In the genomic region with DNA sequence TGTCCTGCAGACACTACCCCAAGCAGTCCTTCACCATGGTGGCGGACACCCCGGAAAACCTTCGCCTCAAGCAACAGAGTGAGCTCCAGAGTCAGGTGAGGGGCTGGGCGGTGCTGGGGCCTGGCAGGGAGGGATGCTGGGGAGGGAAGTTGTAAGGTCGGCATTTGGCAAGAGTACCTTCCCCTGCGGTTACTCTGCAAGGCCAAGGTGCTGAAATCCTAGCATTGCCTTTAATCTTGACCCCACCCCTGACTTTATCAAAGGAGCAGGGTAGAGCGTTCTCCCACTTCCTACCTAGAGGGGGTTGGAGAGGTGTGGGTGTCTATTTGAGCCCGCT, we compare ENCODE assay signal across 17 cellular contexts. TPM values are rescaled to one million over a fixed set of nuclear protein-coding genes. Genes with fewer than 3 reads are reported as not detected.
DNase-seq lines count a peak whose midpoint lies in the region; ATAC-seq and TF ChIP-seq lines count a peak whose summit lies in the region.
"Had no signal": no experiment of that assay in that cellular context is flagged by ENCODE, and none has a peak within 500 bp of the region (broad histone marks: within the 10 kb centered on the region; RNA-seq: fewer than 3 reads in every experiment).

No MANE protein-coding gene starts in this region.

- peak; percentile 53 for DNase-seq in activated naive CD4-positive, alpha-beta T cell treated with anti-CD3 and anti-CD28 coated beads, Interleukin-2, amount 10 ng/mL, durations not matched to agents 7 days and 5 days
- no peak for DNase-seq in activated naive CD4-positive, alpha-beta T cell treated with anti-CD3 and anti-CD28 coated beads, Interleukin-2, amount 50 U/mL, for 16 hours
- no peak for DNase-seq in activated CD4-positive, alpha-beta memory T cell treated with anti-CD3 and anti-CD28 coated beads for 36 hours
- DNase-seq in lower lobe of right lung (no peak), tibial artery (no peak), SHP77 (lab: John Stamatoyannopoulos, UW) (no peak)
- DNase-seq in activated CD4-positive, CD25-positive, alpha-beta regulatory T cell treated with anti-CD3 and anti-CD28 coated beads, Interleukin-2, amount 50 U/mL, for 72 hours = no peak
- DNase-seq: effector CD8-positive, alpha-beta T cell; hippocampal formation; left colon; NCI-H1694; NCI-H524 treated with DMSO at 0.1 percent for 48 hours; PC-9; SK-N-SH; transverse colon had no signal

- TF ChIP-seq CTCF in lower lobe of right lung (IDR thresholded peaks at IDR 0.05) (no peak), tibial artery (IDR thresholded peaks at IDR 0.05) (no peak)

- no peak overlapping the region for H3K4me3 ChIP-seq in lower lobe of right lung
- no peak overlapping the region for H3K4me3 ChIP-seq in tibial artery
- H3K4me3 ChIP-seq: PC-9, transverse colon had no signal

- H3K4me3 Mint-ChIP-seq in activated naive CD4-positive, alpha-beta T cell treated with anti-CD3 and anti-CD28 coated beads, Interleukin-2, amount 10 ng/mL, durations not matched to agents 7 days and 5 days = peak overlapping the region; percentile 41
- H3K4me3 Mint-ChIP-seq in activated CD4-positive, alpha-beta memory T cell treated with anti-CD3 and anti-CD28 coated beads for 36 hours = no peak overlapping the region

- peaks cover 67% of the 10 kb centered on the region for H3K36me3 Mint-ChIP-seq in activated naive CD4-positive, alpha-beta T cell treated with anti-CD3 and anti-CD28 coated beads, Interleukin-2, amount 10 ng/mL, durations not matched to agents 7 days and 5 days
- peaks cover 19% of the 10 kb centered on the region for H3K36me3 Mint-ChIP-seq in activated CD4-positive, alpha-beta memory T cell treated with anti-CD3 and anti-CD28 coated beads for 36 hours

- peaks cover 64% of the 10 kb centered on the region for H3K4me1 ChIP-seq in lower lobe of right lung
- peaks cover 0 to 91% (median 59%) of the 10 kb centered on the region in 4 donors for H3K4me1 ChIP-seq in tibial artery

- peaks cover 87% of the 10 kb centered on the region for H3K4me1 Mint-ChIP-seq in activated naive CD4-positive, alpha-beta T cell treated with anti-CD3 and anti-CD28 coated beads, Interleukin-2, amount 10 ng/mL, durations not matched to agents 7 days and 5 days
- peaks cover 85% of the 10 kb centered on the region for H3K4me1 Mint-ChIP-seq in activated CD4-positive, alpha-beta memory T cell treated with anti-CD3 and anti-CD28 coated beads for 36 hours (ENCODE audit: low read depth)

- no peaks in the 10 kb centered on the region for H3K27me3 ChIP-seq in lower lobe of right lung (ENCODE audit: low read depth)
- no peaks in the 10 kb centered on the region for H3K27me3 ChIP-seq in tibial artery
- H3K27me3 ChIP-seq: transverse colon had no signal

- H3K27ac ChIP-seq in lower lobe of right lung = peak overlapping the region; percentile 31
- peak overlapping the region; percentile 23 to 77 for H3K27ac ChIP-seq in tibial artery
- H3K27ac ChIP-seq: PC-9, transverse colon, VCaP had no signal

- no peaks in the 10 kb centered on the region for H3K9me3 Mint-ChIP-seq in activated naive CD4-positive, alpha-beta T cell treated with anti-CD3 and anti-CD28 coated beads, Interleukin-2, amount 10 ng/mL, durations not matched to agents 7 days and 5 days
- no peaks in the 10 kb centered on the region for H3K9me3 Mint-ChIP-seq in activated CD4-positive, alpha-beta memory T cell treated with anti-CD3 and anti-CD28 coated beads for 36 hours

- CTCF ChIA-PET in activated naive CD4-positive, alpha-beta T cell treated with anti-CD3 and anti-CD28 coated beads, Interleukin-2, amount 10 ng/mL, durations not matched to agents 7 days and 5 days (lab: Charles Lee) = no interaction called here
- CTCF ChIA-PET in activated CD4-positive, alpha-beta memory T cell treated with anti-CD3 and anti-CD28 coated beads for 36 hours (lab: Charles Lee) = interaction anchor here (1.5 kb wide), 1 partner anchor 155 kb away, joined by 4 read pairs; no protein-coding TSS in a partner anchor

- peaks cover 88% of the 10 kb centered on the region for H3K36me3 ChIP-seq in lower lobe of right lung
- peaks cover 27 to 77% (median 47%) of the 10 kb centered on the region in 3 donors for H3K36me3 ChIP-seq in tibial artery

- ATAC-seq in lower lobe of right lung = no peak
- ATAC-seq in HG03378 (IDR thresholded peaks at IDR 0.05; ENCODE audit: unreplicated experiment) = no peak
- ATAC-seq: left colon had no signal

- intact Hi-C loops in activated CD4-positive, alpha-beta memory T cell treated with anti-CD3 and anti-CD28 coated beads for 36 hours (cut with micrococcal nuclease) = loop anchor here (10.0 kb wide), 1 partner anchor 54 kb away; no protein-coding TSS in a partner anchor
- intact Hi-C loops in lower lobe of right lung (cut with DNase I) = no loop called here
- intact Hi-C loops in tibial artery (cut with DNase I; ENCODE audit: low total_unique reads) = no loop called here

- H3K27ac Mint-ChIP-seq in activated naive CD4-positive, alpha-beta T cell treated with anti-CD3 and anti-CD28 coated beads, Interleukin-2, amount 10 ng/mL, durations not matched to agents 7 days and 5 days = peak overlapping the region; percentile 83
- peak overlapping the region; percentile 84 for H3K27ac Mint-ChIP-seq in activated CD4-positive, alpha-beta memory T cell treated with anti-CD3 and anti-CD28 coated beads for 36 hours

- peaks cover 4% of the 10 kb centered on the region for H3K27me3 Mint-ChIP-seq in activated naive CD4-positive, alpha-beta T cell treated with anti-CD3 and anti-CD28 coated beads, Interleukin-2, amount 10 ng/mL, durations not matched to agents 7 days and 5 days
- H3K27me3 Mint-ChIP-seq in activated CD4-positive, alpha-beta memory T cell treated with anti-CD3 and anti-CD28 coated beads for 36 hours = no peaks in the 10 kb centered on the region

- H3K9me3 ChIP-seq in lower lobe of right lung (no peaks in the 10 kb centered on the region), tibial artery (no peaks in the 10 kb centered on the region)
- H3K9me3 ChIP-seq: SK-N-SH, transverse colon had no signal

- POLR2A ChIA-PET in activated CD4-positive, alpha-beta memory T cell treated with anti-CD3 and anti-CD28 coated beads for 36 hours (lab: Charles Lee) = no interaction called here

RNA-seq across cellular contexts. Expression of a gene that starts 20.5 kb away (rescaled TPM):
- total RNA-seq in activated CD4-positive, alpha-beta memory T cell treated with anti-CD3 and anti-CD28 coated beads for 36 hours = 100 to 1,000 TPM; 134 to 139 TPM
- total RNA-seq in lower lobe of right lung = 158 TPM

RNA-seq across cellular contexts. Expression of a gene that starts 36.9 kb away (rescaled TPM):
- total RNA-seq in activated CD4-positive, alpha-beta memory T cell treated with anti-CD3 and anti-CD28 coated beads for 36 hours = 1,000 to 10,000 TPM; 1,774 to 1,791 TPM
- total RNA-seq in lower lobe of right lung = 1,156 TPM
